20 cellular contexts compared by ENCODE assay signal in the genomic region with DNA sequence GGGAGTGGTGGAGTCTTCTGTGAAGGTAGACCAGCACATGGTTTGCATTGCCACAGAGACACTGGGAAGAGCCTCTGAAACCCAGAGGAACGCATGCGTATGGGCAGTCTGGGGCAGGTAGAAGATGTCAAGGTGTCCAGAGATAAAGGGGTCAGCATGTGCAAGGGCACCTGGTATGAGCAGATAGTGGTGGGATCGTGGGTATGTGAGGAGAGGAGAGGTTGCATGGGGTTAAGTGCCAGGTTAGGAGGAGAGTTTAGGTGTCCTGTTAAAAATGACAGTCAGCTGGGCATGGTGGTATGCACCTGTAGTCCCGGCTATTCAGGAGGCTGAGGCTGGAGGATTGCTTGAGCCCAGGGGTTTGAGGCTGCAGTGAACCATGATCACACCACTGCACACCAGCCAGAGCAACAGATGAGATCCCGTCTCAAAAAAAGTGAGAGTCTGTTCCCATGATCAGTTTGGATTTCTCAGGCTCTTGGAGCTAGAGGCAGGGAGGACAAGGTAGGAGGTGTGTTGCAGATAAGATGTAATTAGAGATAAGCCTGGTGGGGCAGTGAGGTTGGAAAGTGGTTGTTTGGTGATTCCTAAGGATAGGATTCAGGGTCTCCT. TPM values are rescaled to one million over a fixed set of nuclear protein-coding genes. Genes with fewer than 3 reads are reported as not detected.
DNase-seq lines count a peak whose midpoint lies in the region; ATAC-seq, FAIRE-seq and TF ChIP-seq lines count a peak whose summit lies in the region.
"Had no signal": no experiment of that assay in that cellular context is flagged by ENCODE, and none has a peak within 500 bp of the region (broad histone marks: within the 10 kb centered on the region; RNA-seq: fewer than 3 reads in every experiment).

No MANE protein-coding gene starts in this region.

- H3K9ac ChIP-seq in H1 (replicated peaks in 1 of 4; ENCODE audit: extremely low read depth in 1 of 4, low read depth in 3 of 4, low read length in 3 of 4) = no peak overlapping the region
- H3K9ac ChIP-seq in endodermal cell (ENCODE audit: extremely low read depth, low read length, poor library complexity, severe bottlenecking) = no peak overlapping the region

- H3K23ac ChIP-seq in H1 (ENCODE audit: insufficient read length) = no peak overlapping the region

- H3K23me2 ChIP-seq in H1 (ENCODE audit: low read depth, low read length) = peaks cover 15% of the 10 kb centered on the region; the same call in 1 of the 2 replicates

- peaks cover 0 to 7% (median 4%) of the 10 kb centered on the region in 4 experiments; a peak in 5 of 7 replicates for H3K4me1 ChIP-seq in H1 (replicated peaks in 1 of 4; ENCODE audit: control insufficient read depth in 3 of 4, insufficient read depth in 4 of 4, low read length in 3 of 4)
- no peaks in the 10 kb centered on the region for H3K4me1 ChIP-seq in endodermal cell (ENCODE audit: control insufficient read depth, insufficient read depth, low read length)
- peaks cover 14% of the 10 kb centered on the region for H3K4me1 ChIP-seq in hepatocyte (ENCODE audit: insufficient read depth)

- no peak for TF ChIP-seq EP300 in H1 (IDR thresholded peaks at IDR 0.05; ENCODE audit: borderline replicate concordance in 1 of 2, low read depth in 2 of 2, low read length in 2 of 2)

- H3K4me2 ChIP-seq in H1 (ENCODE audit: insufficient read depth in 1 of 2, low read depth in 2 of 2, low read length in 2 of 2) = no peak overlapping the region
- H3K4me2 ChIP-seq in hepatocyte = no peak overlapping the region

- no peak overlapping the region for H3K18ac ChIP-seq in H1 (ENCODE audit: extremely low read depth, low read length)

- CTCF ChIA-PET in H1 (lab: Charles Lee; ENCODE audit: partially characterized antibody) = interaction anchor here (2.1 to 2.2 kb wide), 3 partner anchors 134 to 251 kb away, joined by 5 to 10 read pairs (median 8); no protein-coding TSS in a partner anchor

- H4K5ac ChIP-seq in H1 (ENCODE audit: insufficient read length, low read depth, low read length) = no peak overlapping the region

- no peak overlapping the region for H2BK120ac ChIP-seq in H1 (replicated peaks; ENCODE audit: low read depth, low read length)

- H3K27me3 Mint-ChIP-seq in T-helper 17 cell = no peaks in the 10 kb centered on the region
- H3K27me3 Mint-ChIP-seq in type B pancreatic cell = peaks cover 37% of the 10 kb centered on the region
- peaks cover 12% of the 10 kb centered on the region for H3K27me3 Mint-ChIP-seq in endodermal cell (ENCODE audit: insufficient read depth)

- H3K79me2 ChIP-seq in H1 (ENCODE audit: control insufficient read depth in 1 of 2, insufficient read depth in 2 of 2, low read length in 2 of 2) (0 out of 4 replicates have a peak, but pooled peaks cover 0 to 3% of the 10 kb centered on the region in 2 experiments), hepatocyte (no peaks in the 10 kb centered on the region)

- H3K4me3 Mint-ChIP-seq in T-helper 17 cell (peak overlapping the region; percentile 87), type B pancreatic cell (peak overlapping the region; percentile 18), endodermal cell (no peak overlapping the region)
- H3K4me3 Mint-ChIP-seq: activated naive CD4-positive, alpha-beta T cell treated with anti-CD3 and anti-CD28 coated beads for 36 hours; HFFc6 had no signal

- no peak overlapping the region for H3K14ac ChIP-seq in H1 (ENCODE audit: insufficient read length)

- no peak overlapping the region for H3K4ac ChIP-seq in H1 (replicated peaks; ENCODE audit: insufficient read length, low read depth, low read length)

- H4K20me1 ChIP-seq in H1 (replicated peaks in 1 of 2; ENCODE audit: control insufficient read depth in 1 of 2, insufficient read depth in 2 of 2, low read length in 2 of 2) (peaks cover 4 to 17% of the 10 kb centered on the region in 2 experiments), hepatocyte (ENCODE audit: insufficient read depth, poor library complexity, severe bottlenecking) (peaks cover 38% of the 10 kb centered on the region)

- DNase-seq in activated naive CD4-positive, alpha-beta T cell treated with anti-CD3 and anti-CD28 coated beads, Interleukin-2, amount 50 U/mL, for 72 hours (ENCODE audit: low spot score in 2 of 2) = no peak
- DNase-seq in activated naive CD4-positive, alpha-beta T cell treated with anti-CD3 and anti-CD28 coated beads, Interleukin-2, amount 50 U/mL, for 16 hours = no peak
- DNase-seq in T-helper 17 cell (no peak), H1 (ENCODE audit: low read depth in 1 of 2, low spot score in 2 of 2) (no peak), type B pancreatic cell (ENCODE audit: extremely low spot score, unreplicated experiment) (no peak), endodermal cell (no peak), hepatocyte (ENCODE audit: low spot score) (no peak), ACHN (no peak)
- DNase-seq: activated CD4-positive, alpha-beta T cell treated with anti-CD3 and anti-CD28 coated beads, Interleukin-2, amount 50 U/mL, for 4 hours; activated naive CD4-positive, alpha-beta T cell treated with anti-CD3 and anti-CD28 coated beads for 36 hours; gastrocnemius medialis; HFFc6; KBM-7; NCI-H1105; stimulated activated CD4-positive, alpha-beta T cell treated with anti-CD3 and anti-CD28 coated beads, Interleukin-4, amount 100 ng/mL, for 1 hour; T1000; upper lobe of right lung had no signal

- H3K4me1 Mint-ChIP-seq in T-helper 17 cell (peaks cover 49% of the 10 kb centered on the region), type B pancreatic cell (ENCODE audit: unreplicated experiment) (no peaks in the 10 kb centered on the region), endodermal cell (peaks cover 8% of the 10 kb centered on the region)

- H3K36me3 ChIP-seq in H1 (ENCODE audit: control insufficient read depth in 2 of 4, insufficient read depth in 4 of 4, low read length in 3 of 4) (peaks cover 5 to 21% (median 20%) of the 10 kb centered on the region in 4 experiments), endodermal cell (ENCODE audit: control insufficient read depth, insufficient read depth, low read length) (peaks cover 51% of the 10 kb centered on the region), hepatocyte (replicated peaks; ENCODE audit: insufficient read depth, low read depth) (no peaks in the 10 kb centered on the region)

- in situ Hi-C loops in ACHN (cut with HindIII; ENCODE audit: low pct_ligation_motif_present, low pct_unique_long_range_greater_than_20kb, low sequenced_read_pairs) = no loop called here

- no peak overlapping the region for H3K27ac ChIP-seq in H1 (ENCODE audit: low read depth, low read length)
- no peak overlapping the region for H3K27ac ChIP-seq in endodermal cell (ENCODE audit: low read depth, low read length)
- H3K27ac ChIP-seq in hepatocyte = no peak overlapping the region
- H3K27ac ChIP-seq: gastrocnemius medialis, upper lobe of right lung had no signal

- 84% methylated on average over 5 of the region's 5 CpGs; no CpG with 5 or more reads in 1 of the 2 experiments for WGBS in H1 (ENCODE audit: extremely low coverage in 1 of 2, insufficient coverage in 1 of 2, insufficient read length in 1 of 2, insufficient replicate concordance in 2 of 2, low coverage in 1 of 2, low lambda C conversion rate in 2 of 2, missing lambda C conversion rate in 1 of 2), 2 experiments
- 99 to 100% methylated on average over 3 to 5 of the region's 5 CpGs for WGBS in endodermal cell (ENCODE audit: insufficient coverage in 1 of 2, insufficient read length in 1 of 2), 2 experiments
- WGBS in hepatocyte (ENCODE audit: low lambda C conversion rate, missing lambda C conversion rate) = 97% methylated on average over 5 of the region's 5 CpGs

- no peak overlapping the region for H2AK5ac ChIP-seq in H1 (ENCODE audit: low read depth, low read length)

- H3K27ac Mint-ChIP-seq in activated naive CD4-positive, alpha-beta T cell treated with anti-CD3 and anti-CD28 coated beads, Interleukin-2, amount 50 U/mL, for 72 hours = peak overlapping the region; percentile 4 to 23
- H3K27ac Mint-ChIP-seq in T-helper 17 cell = peak overlapping the region; percentile 90
- H3K27ac Mint-ChIP-seq in type B pancreatic cell = peak overlapping the region; percentile 0
- H3K27ac Mint-ChIP-seq in endodermal cell = no peak overlapping the region

- peaks cover 0 to 6% (median 3%) of the 10 kb centered on the region in 4 experiments; a peak in 3 of 7 replicates for H3K27me3 ChIP-seq in H1 (replicated peaks in 1 of 4; ENCODE audit: control insufficient read depth in 3 of 4, extremely low read depth in 1 of 4, insufficient read depth in 3 of 4, low read length in 3 of 4)
- H3K27me3 ChIP-seq in endodermal cell (ENCODE audit: control insufficient read depth, insufficient read depth, low read length, poor library complexity, severe bottlenecking) = peaks cover 17% of the 10 kb centered on the region
- H3K27me3 ChIP-seq in hepatocyte = peaks cover 5% of the 10 kb centered on the region
- H3K27me3 ChIP-seq: gastrocnemius medialis, upper lobe of right lung had no signal

- no peak overlapping the region for H3K56ac ChIP-seq in H1 (replicated peaks; ENCODE audit: insufficient read length, low read depth, low read length)

- no peak overlapping the region for H2BK20ac ChIP-seq in H1 (ENCODE audit: low read length)

- no peaks in the 10 kb centered on the region for H3K9me3 ChIP-seq in T-helper 17 cell (ENCODE audit: control insufficient read depth, low read length, poor library complexity, severe bottlenecking)
- H3K9me3 ChIP-seq in H1 (ENCODE audit: insufficient read depth in 2 of 2, low read depth in 1 of 2, low read length in 1 of 2) = no peaks in the 10 kb centered on the region
- no peaks in the 10 kb centered on the region for H3K9me3 ChIP-seq in endodermal cell (ENCODE audit: control insufficient read depth, low read length)
- H3K9me3 ChIP-seq in hepatocyte (ENCODE audit: low read depth) = no peaks in the 10 kb centered on the region
- H3K9me3 ChIP-seq: gastrocnemius medialis, upper lobe of right lung had no signal

- no peak overlapping the region for H4K8ac ChIP-seq in H1 (ENCODE audit: extremely low read depth, insufficient read depth, low read length)

- no peak overlapping the region for H2BK12ac ChIP-seq in H1 (ENCODE audit: low read depth, low read length)

- no peak overlapping the region for H2AFZ ChIP-seq in H1 (ENCODE audit: low read length)
- H2AFZ ChIP-seq in hepatocyte = no peak overlapping the region

- peaks cover 9% of the 10 kb centered on the region for H3K79me1 ChIP-seq in H1 (ENCODE audit: low read depth, low read length)

- no peaks in the 10 kb centered on the region for H3K9me3 Mint-ChIP-seq in activated naive CD4-positive, alpha-beta T cell treated with anti-CD3 and anti-CD28 coated beads, Interleukin-2, amount 50 U/mL, for 72 hours
- no peaks in the 10 kb centered on the region for H3K9me3 Mint-ChIP-seq in type B pancreatic cell
- H3K9me3 Mint-ChIP-seq in endodermal cell = no peaks in the 10 kb centered on the region
- H3K9me3 Mint-ChIP-seq: activated naive CD4-positive, alpha-beta T cell treated with anti-CD3 and anti-CD28 coated beads for 36 hours; HFFc6 had no signal

- POLR2A ChIA-PET in H1 (lab: Charles Lee; ENCODE audit: partially characterized antibody) = interaction anchor here (2.9 to 24.0 kb wide), 5 partner anchors 2 to 133 kb away, joined by 23 to 430 read pairs (median 407); a partner anchor contains a TSS

- ATAC-seq in activated naive CD4-positive, alpha-beta T cell treated with anti-CD3 and anti-CD28 coated beads, Interleukin-2, amount 50 U/mL, for 72 hours = peak in 1 of 2 donors; percentile 2
- ATAC-seq in T-helper 17 cell = no peak
- ATAC-seq: gastrocnemius medialis, Right ventricle myocardium inferior, upper lobe of right lung had no signal

- no peak for TF ChIP-seq CTCF in H1 (IDR thresholded peaks at IDR 0.05; ENCODE audit: control extremely low read depth in 1 of 3, insufficient read depth in 1 of 3, low read depth in 1 of 3, low read length in 3 of 3)
- no peak for TF ChIP-seq CTCF in type B pancreatic cell (conservative IDR thresholded peaks at IDR 0.05)
- TF ChIP-seq CTCF in endodermal cell (conservative IDR thresholded peaks at IDR 0.05) = no peak
- TF ChIP-seq CTCF in hepatocyte (IDR thresholded peaks at IDR 0.05; ENCODE audit: poor library complexity) = no peak

- no peak for FAIRE-seq in H1 (lab: Jason Lieb, UNC)

- TF ChIP-seq RAD21 in H1 (IDR thresholded peaks at IDR 0.05 in 1 of 2, conservative IDR thresholded peaks at IDR 0.05 in 1 of 2; ENCODE audit: low read depth in 2 of 2, low read length in 2 of 2) = no peak

- no peak for TF ChIP-seq POLR2A in H1 (IDR thresholded peaks at IDR 0.05; ENCODE audit: control extremely low read depth in 1 of 2, low read depth in 2 of 2, low read length in 2 of 2)

- H3K9me2 ChIP-seq in hepatocyte (replicated peaks; ENCODE audit: insufficient read depth) = no peaks in the 10 kb centered on the region

- H3K4me3 ChIP-seq in H1 (ENCODE audit: extremely low read depth in 1 of 4, insufficient read depth in 2 of 4, low read depth in 3 of 4, low read length in 4 of 4) (no peak overlapping the region), endodermal cell (ENCODE audit: low read length) (no peak overlapping the region), hepatocyte (no peak overlapping the region)
- H3K4me3 ChIP-seq: gastrocnemius medialis, upper lobe of right lung had no signal

- H2BK5ac ChIP-seq in H1 (ENCODE audit: low read depth, low read length) = no peak overlapping the region

- H3K36me3 Mint-ChIP-seq in activated naive CD4-positive, alpha-beta T cell treated with anti-CD3 and anti-CD28 coated beads, Interleukin-2, amount 50 U/mL, for 72 hours = peaks cover 0 to 36% of the 10 kb centered on the region in 2 donors
- H3K36me3 Mint-ChIP-seq in T-helper 17 cell (ENCODE audit: low read depth) = peaks cover 5% of the 10 kb centered on the region
- H3K36me3 Mint-ChIP-seq in type B pancreatic cell = peaks cover 27% of the 10 kb centered on the region
- H3K36me3 Mint-ChIP-seq in endodermal cell (ENCODE audit: low read depth) = peaks cover 34% of the 10 kb centered on the region

- no peak overlapping the region for H4K91ac ChIP-seq in H1 (replicated peaks; ENCODE audit: insufficient read length, low read length)

- H2BK15ac ChIP-seq in H1 (ENCODE audit: low read length) = no peak overlapping the region

RNA-seq across cellular contexts. Expression of a gene that starts 3.0 kb away (rescaled TPM):
- total RNA-seq in activated naive CD4-positive, alpha-beta T cell treated with anti-CD3 and anti-CD28 coated beads, Interleukin-2, amount 50 U/mL, for 72 hours = 10 to 100 TPM in 1 of 2 donors, 1 to 10 TPM in 1; 1.2 to 19.7 TPM
- total RNA-seq in T-helper 17 cell (10 to 100 TPM; 17.9 to 22.1 TPM), type B pancreatic cell (ENCODE audit: low replicate concordance) (8.2 and 14.5 TPM in 2 replicates), endodermal cell (10 to 100 TPM; 26.3 to 29.8 TPM), hepatocyte (9.4 and 15.1 TPM in 2 replicates)
- total RNA-seq in H1 (2021; fragmentation: NEBNext Ultra II Directional; extraction: Animal tissue kit (Norgen Biotek cat#: 25700)) = 29.9 and 32.2 TPM in 2 replicates
- polyA plus RNA-seq in H1 (2011; rRNA removed) (77.9 and 87.0 TPM in 2 replicates), hepatocyte (13.8 and 16.1 TPM in 2 replicates)
- 73.9 TPM for polyA plus RNA-seq in H1 (2011; cell fraction: cytosol; rRNA removed)
- 54.1 TPM for polyA plus RNA-seq in H1 (2011; cell fraction: nucleus; rRNA removed)
- polyA plus RNA-seq in H1 (2012, experiment 1 of 2) = 36.7 to 66.7 TPM (median 58.8 TPM) in 4 replicates
- polyA plus RNA-seq in H1 (2012, experiment 2 of 2) = 41.9 TPM
- 29.1 TPM for polyA plus RNA-seq in H1 (2013, experiment 1 of 2)
- 29.0 TPM for polyA plus RNA-seq in H1 (2013, experiment 2 of 2)
- 9.6 and 13.2 TPM in 2 replicates for polyA minus RNA-seq in H1 (2011; rRNA and poly(A)+ RNA removed)
- polyA minus RNA-seq in H1 (2011; cell fraction: cytosol; rRNA and poly(A)+ RNA removed) = 17.5 TPM
- polyA minus RNA-seq in H1 (2011; cell fraction: nucleus; rRNA and poly(A)+ RNA removed) = 11.4 TPM
- polyA plus RNA-seq in endodermal cell (2013, experiment 1 of 2) = 1.1 TPM
- 0.99 TPM for polyA plus RNA-seq in endodermal cell (2013, experiment 2 of 2)

RNA-seq across cellular contexts. Expression of a gene that starts 14.4 kb away (rescaled TPM):
- total RNA-seq in activated naive CD4-positive, alpha-beta T cell treated with anti-CD3 and anti-CD28 coated beads, Interleukin-2, amount 50 U/mL, for 72 hours = under 1 TPM; 0.06 to 0.09 TPM
- under 1 TPM; 0.08 to 0.17 TPM for total RNA-seq in T-helper 17 cell
- total RNA-seq in H1 (2021; fragmentation: NEBNext Ultra II Directional; extraction: Animal tissue kit (Norgen Biotek cat#: 25700)) = 1.3 and 2.1 TPM in 2 replicates
- 0.57 and 0.97 TPM in 2 replicates for polyA plus RNA-seq in H1 (2011; rRNA removed)
- polyA plus RNA-seq in H1 (2011; cell fraction: cytosol; rRNA removed) = 0.58 TPM
- polyA plus RNA-seq in H1 (2011; cell fraction: nucleus; rRNA removed) = 1.3 TPM
- 0.84 to 1.6 TPM (median 1.1 TPM) in 4 replicates for polyA plus RNA-seq in H1 (2012, experiment 1 of 2)
- 0.38 TPM for polyA plus RNA-seq in H1 (2012, experiment 2 of 2)
- polyA plus RNA-seq in H1 (2013, experiment 1 of 2) = 0.28 TPM
- polyA plus RNA-seq in H1 (2013, experiment 2 of 2) = 0.26 TPM
- 0.57 and 0.93 TPM in 2 replicates for polyA minus RNA-seq in H1 (2011; rRNA and poly(A)+ RNA removed)
- 2.1 TPM for polyA minus RNA-seq in H1 (2011; cell fraction: cytosol; rRNA and poly(A)+ RNA removed)
- polyA minus RNA-seq in H1 (2011; cell fraction: nucleus; rRNA and poly(A)+ RNA removed) = 0.50 TPM
- 0.02 TPM in 1 of 2 replicates, not detected in the other for total RNA-seq in type B pancreatic cell (ENCODE audit: low replicate concordance)
- under 1 TPM; 0.15 to 0.20 TPM for total RNA-seq in endodermal cell
- polyA plus RNA-seq in endodermal cell (2013, experiment 1 of 2) = not detected
- not detected for polyA plus RNA-seq in endodermal cell (2013, experiment 2 of 2)
- total RNA-seq in hepatocyte = 0.04 TPM in 1 of 2 replicates, not detected in the other
- not detected in 2 replicates for polyA plus RNA-seq in hepatocyte
- total RNA-seq: activated naive CD4-positive, alpha-beta T cell treated with anti-CD3 and anti-CD28 coated beads for 36 hours; lung microvascular endothelial cell had no signal

RNA-seq across cellular contexts. Expression of a gene that starts 17.4 kb away (rescaled TPM):
- not detected for total RNA-seq in activated naive CD4-positive, alpha-beta T cell treated with anti-CD3 and anti-CD28 coated beads, Interleukin-2, amount 50 U/mL, for 72 hours
- not detected for total RNA-seq in T-helper 17 cell
- total RNA-seq in H1 (2021; fragmentation: NEBNext Ultra II Directional; extraction: Animal tissue kit (Norgen Biotek cat#: 25700)) = 3.0 and 3.5 TPM in 2 replicates
- 5.9 and 11.1 TPM in 2 replicates for polyA plus RNA-seq in H1 (2011; rRNA removed)
- polyA plus RNA-seq in H1 (2011; cell fraction: cytosol; rRNA removed) = 6.0 TPM
- 3.6 TPM for polyA plus RNA-seq in H1 (2011; cell fraction: nucleus; rRNA removed)
- polyA plus RNA-seq in H1 (2012, experiment 1 of 2) = 2.5 to 6.9 TPM (median 3.8 TPM) in 4 replicates
- polyA plus RNA-seq in H1 (2012, experiment 2 of 2) = 13.3 TPM
- 2.0 TPM for polyA plus RNA-seq in H1 (2013, experiment 1 of 2)
- polyA plus RNA-seq in H1 (2013, experiment 2 of 2) = 1.6 TPM
- polyA minus RNA-seq in H1 (2011; rRNA and poly(A)+ RNA removed) = 0.56 TPM in 1 of 2 replicates, not detected in the other
- not detected for polyA minus RNA-seq in H1 (2011; cell fraction: cytosol; rRNA and poly(A)+ RNA removed)
- not detected for polyA minus RNA-seq in H1 (2011; cell fraction: nucleus; rRNA and poly(A)+ RNA removed)
- not detected in 2 replicates for total RNA-seq in type B pancreatic cell (ENCODE audit: low replicate concordance)
- not detected for total RNA-seq in endodermal cell
- not detected for polyA plus RNA-seq in endodermal cell (2013, experiment 1 of 2)
- polyA plus RNA-seq in endodermal cell (2013, experiment 2 of 2) = not detected
- not detected in 2 replicates for total RNA-seq in hepatocyte
- polyA plus RNA-seq in hepatocyte = not detected in 2 replicates
- total RNA-seq: activated naive CD4-positive, alpha-beta T cell treated with anti-CD3 and anti-CD28 coated beads for 36 hours; cardiac septum; gastrocnemius medialis; HFFc6; lung microvascular endothelial cell; Right ventricle myocardium inferior; upper lobe of right lung had no signal

RNA-seq across cellular contexts. Expression of a gene that starts 19.6 kb away (rescaled TPM):
- total RNA-seq in activated naive CD4-positive, alpha-beta T cell treated with anti-CD3 and anti-CD28 coated beads, Interleukin-2, amount 50 U/mL, for 72 hours = 100 to 1,000 TPM; 486 to 763 TPM
- 100 to 1,000 TPM; 910 to 947 TPM for total RNA-seq in T-helper 17 cell
- total RNA-seq in H1 (2021; fragmentation: NEBNext Ultra II Directional; extraction: Animal tissue kit (Norgen Biotek cat#: 25700)) = 685 and 686 TPM in 2 replicates
- 484 and 491 TPM in 2 replicates for polyA plus RNA-seq in H1 (2011; rRNA removed)
- 464 TPM for polyA plus RNA-seq in H1 (2011; cell fraction: cytosol; rRNA removed)
- 680 TPM for polyA plus RNA-seq in H1 (2011; cell fraction: nucleus; rRNA removed)
- polyA plus RNA-seq in H1 (2012, experiment 1 of 2) = 1,043 to 1,228 TPM (median 1,129 TPM) in 4 replicates
- polyA plus RNA-seq in H1 (2012, experiment 2 of 2) = 352 TPM
- 689 TPM for polyA plus RNA-seq in H1 (2013, experiment 1 of 2)
- polyA plus RNA-seq in H1 (2013, experiment 2 of 2) = 688 TPM
- 207 and 224 TPM in 2 replicates for polyA minus RNA-seq in H1 (2011; rRNA and poly(A)+ RNA removed)
- polyA minus RNA-seq in H1 (2011; cell fraction: cytosol; rRNA and poly(A)+ RNA removed) = 462 TPM
- 413 TPM for polyA minus RNA-seq in H1 (2011; cell fraction: nucleus; rRNA and poly(A)+ RNA removed)
- total RNA-seq in type B pancreatic cell (ENCODE audit: low replicate concordance) = 400 and 654 TPM in 2 replicates
- 100 to 1,000 TPM; 698 to 827 TPM for total RNA-seq in endodermal cell
- polyA plus RNA-seq in endodermal cell (2013, experiment 1 of 2) = 472 TPM
- 385 TPM for polyA plus RNA-seq in endodermal cell (2013, experiment 2 of 2)
- 39.7 and 47.4 TPM in 2 replicates for total RNA-seq in hepatocyte
- polyA plus RNA-seq in hepatocyte = 327 and 345 TPM in 2 replicates

RNA-seq across cellular contexts. Expression of a gene that starts 49.7 kb away (rescaled TPM):
- 1 to 10 TPM; 1.0 to 1.1 TPM for total RNA-seq in activated naive CD4-positive, alpha-beta T cell treated with anti-CD3 and anti-CD28 coated beads, Interleukin-2, amount 50 U/mL, for 72 hours
- under 1 TPM; 0.10 to 0.47 TPM for total RNA-seq in T-helper 17 cell
- 1.3 TPM in 2 replicates for total RNA-seq in H1 (2021; fragmentation: NEBNext Ultra II Directional; extraction: Animal tissue kit (Norgen Biotek cat#: 25700))
- polyA plus RNA-seq in H1 (2011; rRNA removed) = 1.9 and 3.1 TPM in 2 replicates
- 2.3 TPM for polyA plus RNA-seq in H1 (2011; cell fraction: cytosol; rRNA removed)
- polyA plus RNA-seq in H1 (2011; cell fraction: nucleus; rRNA removed) = 3.5 TPM
- 0.76 to 1.4 TPM (median 1.1 TPM) in 4 replicates for polyA plus RNA-seq in H1 (2012, experiment 1 of 2)
- polyA plus RNA-seq in H1 (2012, experiment 2 of 2) = 0.33 TPM
- 0.87 TPM for polyA plus RNA-seq in H1 (2013, experiment 1 of 2)
- polyA plus RNA-seq in H1 (2013, experiment 2 of 2) = 0.68 TPM
- polyA minus RNA-seq in H1 (2011; rRNA and poly(A)+ RNA removed) = 0.41 TPM in 1 of 2 replicates, not detected in the other
- polyA minus RNA-seq in H1 (2011; cell fraction: cytosol; rRNA and poly(A)+ RNA removed) = not detected
- 1.7 TPM for polyA minus RNA-seq in H1 (2011; cell fraction: nucleus; rRNA and poly(A)+ RNA removed)
- total RNA-seq in type B pancreatic cell (ENCODE audit: low replicate concordance) = 1.8 and 2.0 TPM in 2 replicates
- under 1 TPM; 0.22 to 0.71 TPM for total RNA-seq in endodermal cell
- 0.46 TPM for polyA plus RNA-seq in endodermal cell (2013, experiment 1 of 2)
- polyA plus RNA-seq in endodermal cell (2013, experiment 2 of 2) = 0.29 TPM
- total RNA-seq in hepatocyte = 0.63 and 2.9 TPM in 2 replicates
- polyA plus RNA-seq in hepatocyte = 1.4 and 2.1 TPM in 2 replicates
